Comparison of ENCODE assay signal across 8 cellular contexts in genomic region chr13:99436686-99437416, GRCh38.
DNase-seq lines count a peak whose midpoint lies in the region; ATAC-seq and TF ChIP-seq lines count a peak whose summit lies in the region.

No MANE protein-coding gene starts in this region.

- no peaks in the 10 kb centered on the region for H3K36me3 ChIP-seq in SU-DHL-6 (ENCODE audit: low read length)
- no peaks in the 10 kb centered on the region for H3K36me3 ChIP-seq in cardiac muscle cell
- H3K36me3 ChIP-seq in rectal smooth muscle tissue (ENCODE audit: control insufficient read depth, insufficient read depth, low read length) = no peaks in the 10 kb centered on the region
- no peaks in the 10 kb centered on the region for H3K36me3 ChIP-seq in vagina

- no peak overlapping the region for H3K4me2 ChIP-seq in SU-DHL-6 (ENCODE audit: low read depth, low read length, poor library complexity, severe bottlenecking)

- no peaks in the 10 kb centered on the region for H3F3A ChIP-seq in SU-DHL-6 (ENCODE audit: insufficient read depth)

- H3K4me3 ChIP-seq in SU-DHL-6 (ENCODE audit: insufficient read depth, low read length, poor library complexity, severe bottlenecking) (no peak overlapping the region), cardiac muscle cell (no peak overlapping the region), rectal smooth muscle tissue (ENCODE audit: low read length) (peak overlapping the region; percentile 32), vagina (no peak overlapping the region)

- H3K27ac Mint-ChIP-seq in activated naive CD8-positive, alpha-beta T cell = peak overlapping the region; percentile 91

- intact Hi-C loops in vagina (cut with DNase I) = loop anchor here (5.0 kb wide), 1 partner anchor 165 kb away; no protein-coding TSS in a partner anchor

- H3K4me1 Mint-ChIP-seq in activated naive CD8-positive, alpha-beta T cell (ENCODE audit: low read depth) = peaks cover 58% of the 10 kb centered on the region

- peak overlapping the region; percentile 63 for H3K4me3 Mint-ChIP-seq in activated naive CD8-positive, alpha-beta T cell

- peak; percentile 11 for DNase-seq in GM04503 (ENCODE audit: low read depth)
- DNase-seq in NCI-H1417 (lab: John Stamatoyannopoulos, UW) = peak; percentile 77 to 89 (median 88)
- DNase-seq in cardiac muscle cell (ENCODE audit: low read depth in 1 of 2, low spot score in 1 of 2) = peak; percentile 89 to 91
- DNase-seq in vagina (ENCODE audit: extremely low spot score in 2 of 2) = no peak

- H3K36me3 Mint-ChIP-seq in activated naive CD8-positive, alpha-beta T cell = no peaks in the 10 kb centered on the region

- H3K4me1 ChIP-seq in cardiac muscle cell (ENCODE audit: low read depth) (peaks cover 6% of the 10 kb centered on the region), rectal smooth muscle tissue (ENCODE audit: control insufficient read depth, insufficient read depth, low read length) (no peaks in the 10 kb centered on the region), vagina (peaks cover 20% of the 10 kb centered on the region)

- H3K9me3 ChIP-seq in SU-DHL-6 (ENCODE audit: insufficient read depth, low read length) (no peaks in the 10 kb centered on the region), cardiac muscle cell (ENCODE audit: low read depth) (no peaks in the 10 kb centered on the region), vagina (no peaks in the 10 kb centered on the region)

- no peak overlapping the region for H3K9ac ChIP-seq in SU-DHL-6 (ENCODE audit: low read length)
- no peak overlapping the region for H3K9ac ChIP-seq in rectal smooth muscle tissue (ENCODE audit: low read length)

- no peaks in the 10 kb centered on the region for H3K9me3 Mint-ChIP-seq in activated naive CD8-positive, alpha-beta T cell (ENCODE audit: low read depth)

- H4K20me1 ChIP-seq in SU-DHL-6 (ENCODE audit: low read depth, low read length) = no peaks in the 10 kb centered on the region

- no peaks in the 10 kb centered on the region for H3K9me2 ChIP-seq in SU-DHL-6 (replicated peaks; ENCODE audit: insufficient read depth, low read length)

- no peak overlapping the region for H2AFZ ChIP-seq in SU-DHL-6 (ENCODE audit: low read depth, low read length, severe bottlenecking)

- no peaks in the 10 kb centered on the region for H3K27me3 ChIP-seq in SU-DHL-6 (ENCODE audit: low read length)
- no peaks in the 10 kb centered on the region for H3K27me3 ChIP-seq in cardiac muscle cell
- no peaks in the 10 kb centered on the region for H3K27me3 ChIP-seq in rectal smooth muscle tissue (ENCODE audit: control insufficient read depth, insufficient read depth, low read length)
- no peaks in the 10 kb centered on the region for H3K27me3 ChIP-seq in vagina

- no peak overlapping the region for H3K27ac ChIP-seq in SU-DHL-6 (ENCODE audit: low read depth, low read length)
- H3K27ac ChIP-seq in cardiac muscle cell = no peak overlapping the region
- no peak overlapping the region for H3K27ac ChIP-seq in rectal smooth muscle tissue (ENCODE audit: low read depth, low read length)
- no peak overlapping the region for H3K27ac ChIP-seq in vagina

- TF ChIP-seq CTCF in SU-DHL-6 (IDR thresholded peaks at IDR 0.05; ENCODE audit: insufficient read depth, low read length, poor library complexity, severe bottlenecking) = peak; percentile 98
- TF ChIP-seq CTCF in cardiac muscle cell (IDR thresholded peaks at IDR 0.05; ENCODE audit: low read depth, low read length) = peak; percentile 100
- peak; percentile 99 to 100 (median 100) for TF ChIP-seq CTCF in vagina (IDR thresholded peaks at IDR 0.05)

- no peaks in the 10 kb centered on the region for H3K79me2 ChIP-seq in SU-DHL-6 (ENCODE audit: insufficient read depth, low read length)

- peak; percentile 35 for ATAC-seq in HG02623 (IDR thresholded peaks at IDR 0.05; ENCODE audit: unreplicated experiment)

- no peaks in the 10 kb centered on the region for H3K27me3 Mint-ChIP-seq in activated naive CD8-positive, alpha-beta T cell

- TF ChIP-seq POLR2A in vagina (IDR thresholded peaks at IDR 0.05) = no peak

Comparison
In these comparisons a context has a peak if more than half of its experiments do, and no peak if none do; other contexts are left out.
1. DNase-seq: peak in GM04503 (single experiment), NCI-H1417 (3 of 3) and cardiac muscle cell (2 of 2); none in vagina (0 of 2).
2. Peak in every context shown above with its lines, with median percentiles within 50 percentile points of each other: CTCF ChIP-seq.